Comparison of ENCODE assay signal across 1 cellular context in genomic region chr2:218992703-218993344, GRCh38.
TF ChIP-seq lines count a peak whose summit lies in the region.

No MANE protein-coding gene starts in this region.

TF ChIP-seq in IMR-90, 13 proteins besides CTCF, POLR2A, EP300 and RAD21:
- no peak for TF ChIP-seq RCOR1 (IDR thresholded peaks at IDR 0.05; ENCODE audit: insufficient replicate concordance, low read length)
- no peak for TF ChIP-seq SMC3 (IDR thresholded peaks at IDR 0.05; ENCODE audit: low read depth, low read length)
- TF ChIP-seq MAFK (IDR thresholded peaks at IDR 0.05; ENCODE audit: low read depth, low read length), result no peak
- TF ChIP-seq RFX5 (IDR thresholded peaks at IDR 0.05; ENCODE audit: low read depth, low read length), result no peak
- TF ChIP-seq CEBPB (IDR thresholded peaks at IDR 0.05; ENCODE audit: low read depth, low read length), result no peak
- no peak for TF ChIP-seq MAZ (IDR thresholded peaks at IDR 0.05; ENCODE audit: borderline replicate concordance, low read depth, low read length)
- no peak for TF ChIP-seq ELK1 (IDR thresholded peaks at IDR 0.05; ENCODE audit: borderline replicate concordance, low read depth, low read length)
- TF ChIP-seq FOS (IDR thresholded peaks at IDR 0.05; ENCODE audit: low read depth, low read length), result no peak
- TF ChIP-seq BHLHE40 (IDR thresholded peaks at IDR 0.05; ENCODE audit: low read depth, low read length), result no peak
- no peak for TF ChIP-seq CHD1 (IDR thresholded peaks at IDR 0.05; ENCODE audit: low read depth, low read length)
- TF ChIP-seq, protein P1, sequence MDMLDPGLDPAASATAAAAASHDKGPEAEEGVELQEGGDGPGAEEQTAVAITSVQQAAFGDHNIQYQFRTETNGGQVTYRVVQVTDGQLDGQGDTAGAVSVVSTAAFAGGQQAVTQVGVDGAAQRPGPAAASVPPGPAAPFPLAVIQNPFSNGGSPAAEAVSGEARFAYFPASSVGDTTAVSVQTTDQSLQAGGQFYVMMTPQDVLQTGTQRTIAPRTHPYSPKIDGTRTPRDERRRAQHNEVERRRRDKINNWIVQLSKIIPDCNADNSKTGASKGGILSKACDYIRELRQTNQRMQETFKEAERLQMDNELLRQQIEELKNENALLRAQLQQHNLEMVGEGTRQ (IDR thresholded peaks at IDR 0.05; ENCODE audit: low read depth, low read length), result no peak
- no peak for TF ChIP-seq NFE2L2 (IDR thresholded peaks at IDR 0.05; ENCODE audit: low read depth, low read length)
